Comparison of ENCODE assay signal across 8 cellular contexts in the genomic region with DNA sequence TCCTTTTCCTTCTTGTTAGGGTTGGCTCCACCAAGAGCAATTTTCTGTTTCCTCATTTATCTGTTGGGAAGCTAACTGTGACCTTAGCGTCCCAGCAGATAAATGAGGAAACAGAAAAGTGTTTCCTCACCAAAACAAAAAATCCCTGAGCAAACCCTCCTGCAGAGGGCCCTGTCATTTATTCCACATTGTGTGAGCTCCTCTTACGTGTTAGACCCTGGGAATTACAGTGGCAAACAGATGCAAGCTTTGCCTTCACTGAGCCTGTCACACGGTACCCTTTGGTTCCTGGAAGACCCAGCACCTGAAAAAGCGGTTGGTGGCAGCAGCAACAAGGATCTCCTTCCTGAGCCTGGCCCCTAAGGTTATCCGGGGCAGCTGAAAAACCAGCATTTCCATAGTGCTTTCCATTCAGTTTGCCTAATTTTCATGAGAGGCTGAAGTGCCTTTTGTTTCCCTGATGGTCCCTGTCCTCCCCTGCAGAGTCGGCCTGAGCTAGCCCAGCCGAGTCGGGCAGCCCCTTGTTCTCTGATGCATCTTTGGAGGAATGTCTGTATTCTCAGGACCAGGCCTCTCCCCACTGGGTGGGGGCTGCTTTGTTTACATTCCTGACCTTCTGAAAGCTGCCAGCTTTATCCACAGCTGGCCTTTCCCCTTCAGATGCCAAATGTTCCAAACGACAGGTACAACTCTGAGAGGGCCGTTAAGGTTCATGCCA. TPM values are rescaled to one million over a fixed set of nuclear protein-coding genes. Genes with fewer than 3 reads are reported as not detected.
A peak's percentile ranks its signal among the peaks of the same experiment; 100 is the strongest.
DNase-seq lines count a peak whose midpoint lies in the region; ATAC-seq and TF ChIP-seq lines count a peak whose summit lies in the region.

No MANE protein-coding gene starts in this region.

- no peak for TF ChIP-seq POLR2A in lower leg skin (IDR thresholded peaks at IDR 0.05)

- H3K27me3 Mint-ChIP-seq in activated CD8-positive, alpha-beta memory T cell treated with anti-CD3 and anti-CD28 coated beads, Interleukin-2, amount 10 ng/mL, durations not matched to agents 7 days and 5 days: no peaks in the 10 kb centered on the region
- no peaks in the 10 kb centered on the region for H3K27me3 Mint-ChIP-seq in activated B cell treated with CpG ODN at 0.5 μM for 24 hours

- intact Hi-C loops in activated B cell treated with CpG ODN at 0.5 μM for 24 hours (cut with micrococcal nuclease) (no loop called here), lower leg skin (cut with DNase I; ENCODE audit: low total_unique reads) (no loop called here)

- H3K36me3 Mint-ChIP-seq in activated CD8-positive, alpha-beta memory T cell treated with anti-CD3 and anti-CD28 coated beads, Interleukin-2, amount 10 ng/mL, durations not matched to agents 7 days and 5 days: peaks cover 13% of the 10 kb centered on the region
- H3K36me3 Mint-ChIP-seq in activated B cell treated with CpG ODN at 0.5 μM for 24 hours (ENCODE audit: low read depth): no peaks in the 10 kb centered on the region

- no peak for DNase-seq in activated CD8-positive, alpha-beta memory T cell treated with anti-CD3 and anti-CD28 coated beads, Interleukin-2, amount 10 ng/mL, durations not matched to agents 7 days and 5 days
- DNase-seq in activated CD8-positive, alpha-beta memory T cell treated with anti-CD3 and anti-CD28 coated beads for 24 hours: no peak
- DNase-seq in activated B cell treated with CpG ODN at 0.5 μM for 24 hours: no peak
- peak; percentile 69 for DNase-seq in iris pigment epithelial cell (ENCODE audit: low read depth)
- peak in 2 of 49 donors; percentile 19 to 56 for DNase-seq in substantia nigra (lab: John Stamatoyannopoulos, UW)
- no peak for DNase-seq in lower leg skin (ENCODE audit: low spot score in 2 of 2)
- DNase-seq in HPDE6-E6E7 (ENCODE audit: extremely low spot score): no peak

- peaks cover 64% of the 10 kb centered on the region for H3K4me1 Mint-ChIP-seq in activated CD8-positive, alpha-beta memory T cell treated with anti-CD3 and anti-CD28 coated beads, Interleukin-2, amount 10 ng/mL, durations not matched to agents 7 days and 5 days
- H3K4me1 Mint-ChIP-seq in activated B cell treated with CpG ODN at 0.5 μM for 24 hours: peaks cover 87% of the 10 kb centered on the region

- peak overlapping the region; percentile 99 for H3K27ac ChIP-seq in substantia nigra (ENCODE audit: low read depth, low read length, poor library complexity, severe bottlenecking)

- no peak for TF ChIP-seq CTCF in activated B cell treated with CpG ODN at 0.5 μM for 24 hours (IDR thresholded peaks at IDR 0.05)
- no peak for TF ChIP-seq CTCF in lower leg skin (IDR thresholded peaks at IDR 0.05)

- POLR2A ChIA-PET in activated B cell treated with CpG ODN at 0.5 μM for 24 hours (lab: Charles Lee): interaction anchor here (2.1 to 7.9 kb wide), 2 partner anchors 16 to 35 kb away, joined by 7 to 56 read pairs; partner anchors contain the start of gene YPEL2

- WGBS in lower leg skin, 2 donors: 45 to 50% methylated on average over 10 of the region's 10 CpGs

- CTCF ChIA-PET in activated CD8-positive, alpha-beta memory T cell treated with anti-CD3 and anti-CD28 coated beads, Interleukin-2, amount 10 ng/mL, durations not matched to agents 7 days and 5 days (lab: Charles Lee): interaction anchor here (1.1 to 2.8 kb wide), 5 partner anchors 9 to 74 kb away, joined by 3 to 16 read pairs (median 5); no protein-coding TSS in a partner anchor
- CTCF ChIA-PET in activated B cell treated with CpG ODN at 0.5 μM for 24 hours (lab: Charles Lee): interaction anchor here (1.0 to 2.7 kb wide), 4 partner anchors 12 to 74 kb away, joined by 3 to 15 read pairs (median 3); no protein-coding TSS in a partner anchor

- no peaks in the 10 kb centered on the region for H3K9me3 Mint-ChIP-seq in activated CD8-positive, alpha-beta memory T cell treated with anti-CD3 and anti-CD28 coated beads, Interleukin-2, amount 10 ng/mL, durations not matched to agents 7 days and 5 days (ENCODE audit: low read depth)
- no peaks in the 10 kb centered on the region for H3K9me3 Mint-ChIP-seq in activated B cell treated with CpG ODN at 0.5 μM for 24 hours

- H3K4me3 ChIP-seq in lower leg skin (ENCODE audit: low read depth, poor library complexity, severe bottlenecking): no peak overlapping the region

- no peak for ATAC-seq in activated CD8-positive, alpha-beta memory T cell treated with anti-CD3 and anti-CD28 coated beads, Interleukin-2, amount 10 ng/mL, durations not matched to agents 7 days and 5 days
- no peak for ATAC-seq in activated B cell treated with CpG ODN at 0.5 μM for 24 hours (ENCODE audit: low read depth)
- ATAC-seq in GM18909 (IDR thresholded peaks at IDR 0.05; ENCODE audit: poor library complexity, unreplicated experiment): no peak

- no peak overlapping the region for H3K4me3 Mint-ChIP-seq in activated CD8-positive, alpha-beta memory T cell treated with anti-CD3 and anti-CD28 coated beads, Interleukin-2, amount 10 ng/mL, durations not matched to agents 7 days and 5 days
- no peak overlapping the region for H3K4me3 Mint-ChIP-seq in activated B cell treated with CpG ODN at 0.5 μM for 24 hours

- H3K27ac Mint-ChIP-seq in activated CD8-positive, alpha-beta memory T cell treated with anti-CD3 and anti-CD28 coated beads, Interleukin-2, amount 10 ng/mL, durations not matched to agents 7 days and 5 days: peak overlapping the region; percentile 76
- peak overlapping the region; percentile 35 for H3K27ac Mint-ChIP-seq in activated B cell treated with CpG ODN at 0.5 μM for 24 hours

RNA-seq across cellular contexts. Expression of gene YPEL2, which starts 34.7 kb away (rescaled TPM):
- total RNA-seq in activated CD8-positive, alpha-beta memory T cell treated with anti-CD3 and anti-CD28 coated beads, Interleukin-2, amount 10 ng/mL, durations not matched to agents 7 days and 5 days: 10 to 100 TPM in 1 of 2 experiments, 1 to 10 TPM in 1; 9.9 to 12.3 TPM
- total RNA-seq in activated B cell treated with CpG ODN at 0.5 μM for 24 hours: 18.3 and 19.5 TPM in 2 replicates
- total RNA-seq in lower leg skin: 10 to 100 TPM; 20.6 to 33.1 (median 26.9) TPM
